13 cellular contexts compared by ENCODE assay signal in the genomic region with DNA sequence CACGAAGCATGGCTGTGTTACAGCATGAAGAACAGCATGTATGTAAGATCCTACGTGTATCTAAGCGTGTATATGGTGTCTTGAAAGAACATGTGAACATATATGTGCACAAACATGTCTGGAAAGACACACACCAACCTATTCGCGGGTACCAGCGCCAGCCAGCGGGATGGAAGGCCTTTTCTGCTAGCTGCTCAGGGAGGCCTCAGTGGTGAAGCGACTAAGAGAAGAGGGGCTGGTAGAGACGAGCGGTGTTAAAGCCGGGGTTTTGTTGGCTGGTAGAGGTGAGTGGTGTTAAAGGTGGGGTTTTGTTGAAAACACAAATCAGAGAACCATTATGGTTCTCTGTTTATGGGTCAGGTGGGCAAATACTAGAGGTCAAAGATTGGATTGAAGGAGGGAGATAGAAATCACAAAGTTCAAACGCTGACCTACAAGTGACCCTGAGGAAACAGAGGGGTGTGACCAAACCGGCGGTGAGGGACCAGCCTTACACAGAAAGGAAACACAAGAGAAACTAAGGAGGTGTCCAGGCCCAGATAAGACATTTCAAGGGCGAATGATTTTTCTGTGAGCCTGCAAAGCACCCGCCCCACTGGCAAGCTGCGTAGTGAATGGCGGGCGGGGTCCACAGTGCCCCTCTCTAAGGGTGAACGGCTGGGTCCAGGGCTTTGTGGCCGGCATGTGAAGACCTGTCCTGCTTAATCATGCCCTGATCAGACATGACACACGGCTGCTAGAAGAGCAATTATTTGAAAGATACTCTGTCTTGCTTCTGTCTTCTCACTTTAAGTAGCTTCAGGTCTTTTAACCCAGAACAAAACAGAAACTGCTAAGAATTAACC. TPM values are rescaled to one million over a fixed set of nuclear protein-coding genes. Genes with fewer than 3 reads are reported as not detected.
DNase-seq lines count a peak whose midpoint lies in the region; ATAC-seq, FAIRE-seq and TF ChIP-seq lines count a peak whose summit lies in the region.
"Had no signal": no experiment of that assay in that cellular context is flagged by ENCODE, and none has a peak within 500 bp of the region (broad histone marks: within the 10 kb centered on the region; RNA-seq: fewer than 3 reads in every experiment).

No MANE protein-coding gene starts in this region.

- no peak for TF ChIP-seq POLR2A in H54 (IDR thresholded peaks at IDR 0.05; ENCODE audit: low read depth, low read length)

- CTCF ChIA-PET in CD4-positive, alpha-beta T cell (lab: Charles Lee) = no interaction called here
- CTCF ChIA-PET in SK-N-SH (lab: Yijun Ruan, JAX) = interaction anchor here (2.3 kb wide), 1 partner anchor 68 kb away, joined by 7 read pairs; no protein-coding TSS in a partner anchor

- H3K4me1 Mint-ChIP-seq in CD4-positive, alpha-beta T cell (ENCODE audit: low read depth) = peaks cover 82% of the 10 kb centered on the region
- H3K4me1 Mint-ChIP-seq in activated T-helper 2 cell treated with anti-CD3 and anti-CD28 coated beads, Interferon-gamma antibody, Interleukin-2, Interleukin-4, amounts not matched to agents 10 μg/mL and 5 μg/mL and 100 μg/mL, durations not matched to agents 14 hours and 24 hours and 36 hours (ENCODE audit: low read depth) = peaks cover 58% of the 10 kb centered on the region

- H3K9ac ChIP-seq in SK-N-SH (no peak overlapping the region), parathyroid adenoma (no peak overlapping the region)

- no peak for FAIRE-seq in H54 (lab: Jason Lieb, UNC)
- FAIRE-seq: GM12878 had no signal

- peaks cover 19% of the 10 kb centered on the region for H3K36me3 Mint-ChIP-seq in CD4-positive, alpha-beta T cell (ENCODE audit: low read depth)
- H3K36me3 Mint-ChIP-seq in activated T-helper 2 cell treated with anti-CD3 and anti-CD28 coated beads, Interferon-gamma antibody, Interleukin-2, Interleukin-4, amounts not matched to agents 10 μg/mL and 5 μg/mL and 100 μg/mL, durations not matched to agents 14 hours and 24 hours and 36 hours (ENCODE audit: low read depth) = peaks cover 17% of the 10 kb centered on the region

- no peaks in the 10 kb centered on the region for H3K27me3 Mint-ChIP-seq in CD4-positive, alpha-beta T cell
- H3K27me3 Mint-ChIP-seq in activated T-helper 2 cell treated with anti-CD3 and anti-CD28 coated beads, Interferon-gamma antibody, Interleukin-2, Interleukin-4, amounts not matched to agents 10 μg/mL and 5 μg/mL and 100 μg/mL, durations not matched to agents 14 hours and 24 hours and 36 hours (ENCODE audit: low read depth) = peaks cover 5% of the 10 kb centered on the region

- no peak for TF ChIP-seq EP300 in SK-N-SH (IDR thresholded peaks at IDR 0.05; ENCODE audit: borderline replicate concordance in 1 of 2, low read depth in 1 of 2, low read length in 1 of 2)

- intact Hi-C loops in CD4-positive, alpha-beta T cell (cut with DNase I, micrococcal nuclease) = no loop called here
- intact Hi-C loops in activated T-helper 2 cell treated with anti-CD3 and anti-CD28 coated beads, Interferon-gamma antibody, Interleukin-2, Interleukin-4, amounts not matched to agents 10 μg/mL and 5 μg/mL and 100 μg/mL, durations not matched to agents 14 hours and 24 hours and 36 hours (cut with micrococcal nuclease) = loop anchor here (2.0 to 10.0 kb wide), 2 partner anchors 20 to 50 kb away; no protein-coding TSS in a partner anchor

- in situ Hi-C loops in GM13977 (cut with MboI; ENCODE audit: low pct_unique_long_range_greater_than_20kb, low sequenced_read_pairs, unreplicated experiment) = no loop called here

- no peaks in the 10 kb centered on the region for H3K9me2 ChIP-seq in SK-N-SH

- H3K4me1 ChIP-seq in SK-N-SH (ENCODE audit: control insufficient read depth in 1 of 2, insufficient read depth in 2 of 2, low read depth in 1 of 2, low read length in 1 of 2) (peaks cover 27 to 72% of the 10 kb centered on the region in 2 experiments), parathyroid adenoma (peaks cover 34% of the 10 kb centered on the region)

- TF ChIP-seq RAD21 in SK-N-SH (IDR thresholded peaks at IDR 0.05; ENCODE audit: low read length) = no peak

- H3K27me3 ChIP-seq in CD4-positive, alpha-beta T cell (ENCODE audit: control insufficient read depth, insufficient read depth, low read length) = no peaks in the 10 kb centered on the region
- H3K27me3 ChIP-seq in SK-N-SH (ENCODE audit: insufficient read depth) (no peaks in the 10 kb centered on the region), parathyroid adenoma (ENCODE audit: control insufficient read depth, insufficient read depth, low read length) (no peaks in the 10 kb centered on the region)

- H3F3A ChIP-seq in SK-N-SH (replicated peaks; ENCODE audit: insufficient read depth) = no peaks in the 10 kb centered on the region

- 84% methylated on average over 15 of the region's 22 CpGs for WGBS in SK-N-SH (ENCODE audit: low lambda C conversion rate)

- H3K4me3 Mint-ChIP-seq in CD4-positive, alpha-beta T cell = peak overlapping the region; percentile 35
- no peak overlapping the region for H3K4me3 Mint-ChIP-seq in activated T-helper 2 cell treated with anti-CD3 and anti-CD28 coated beads, Interferon-gamma antibody, Interleukin-2, Interleukin-4, amounts not matched to agents 10 μg/mL and 5 μg/mL and 100 μg/mL, durations not matched to agents 14 hours and 24 hours and 36 hours (ENCODE audit: low read depth)
- H3K4me3 Mint-ChIP-seq: CD14-positive monocyte had no signal

- peak overlapping the region; percentile 16; the same call in 1 of the 2 replicates for H3K4me2 ChIP-seq in SK-N-SH
- H3K4me2 ChIP-seq in parathyroid adenoma (ENCODE audit: low read length) = peak overlapping the region; percentile 50

- no peak overlapping the region for H3K27ac ChIP-seq in CD4-positive, alpha-beta T cell (ENCODE audit: low read depth, low read length)
- H3K27ac ChIP-seq in SK-N-SH (ENCODE audit: low read depth in 2 of 2, low read length in 1 of 2) (peak overlapping the region; percentile 24 to 72; a peak in 3 of 4 replicates), parathyroid adenoma (peak overlapping the region; percentile 71)
- H3K27ac ChIP-seq: lower lobe of right lung had no signal

- no peak overlapping the region; a peak in 1 of 4 replicates for H3K4me3 ChIP-seq in SK-N-SH (ENCODE audit: low read depth in 2 of 2, low read length in 1 of 2)
- H3K4me3 ChIP-seq in parathyroid adenoma (ENCODE audit: low read depth, low read length) = no peak overlapping the region
- H3K4me3 ChIP-seq: GM12878, lower lobe of right lung had no signal

- ATAC-seq in CD4-positive, alpha-beta T cell (ENCODE audit: poor library complexity) = no peak
- ATAC-seq in esophagus mucosa = peak; percentile 21
- ATAC-seq: GM12878 had no signal

- H3K36me3 ChIP-seq in SK-N-SH (replicated peaks in 1 of 2; ENCODE audit: control insufficient read depth in 1 of 2, insufficient read depth in 2 of 2, low read length in 1 of 2) = peaks cover 0 to 3% of the 10 kb centered on the region in 2 experiments
- H3K36me3 ChIP-seq in parathyroid adenoma (ENCODE audit: control insufficient read depth, insufficient read depth, low read length) = no peaks in the 10 kb centered on the region
- H3K36me3 ChIP-seq: lower lobe of right lung had no signal

- DNase-seq in CD4-positive, alpha-beta T cell = no peak
- DNase-seq in SK-N-SH (no peak), H54 (ENCODE audit: insufficient read length, low spot score) (no peak), GM13977 (ENCODE audit: low spot score) (no peak)
- no peak for DNase-seq in activated CD4-positive, CD25-positive, alpha-beta regulatory T cell (lab: John Stamatoyannopoulos, UW)
- no peak for DNase-seq in activated T-helper 2 cell treated with anti-CD3 and anti-CD28 coated beads, Interferon-gamma antibody, Interleukin-2, Interleukin-4, amounts not matched to agents 10 μg/mL and 5 μg/mL and 100 μg/mL, durations not matched to agents 14 hours and 24 hours and 36 hours (ENCODE audit: low spot score)
- DNase-seq: aorta, lower lobe of right lung, NCI-H1417 had no signal

- H3K9me3 Mint-ChIP-seq in CD4-positive, alpha-beta T cell = no peaks in the 10 kb centered on the region
- no peaks in the 10 kb centered on the region for H3K9me3 Mint-ChIP-seq in activated T-helper 2 cell treated with anti-CD3 and anti-CD28 coated beads, Interferon-gamma antibody, Interleukin-2, Interleukin-4, amounts not matched to agents 10 μg/mL and 5 μg/mL and 100 μg/mL, durations not matched to agents 14 hours and 24 hours and 36 hours

- TF ChIP-seq CTCF in CD4-positive, alpha-beta T cell (IDR thresholded peaks at IDR 0.05) = no peak
- TF ChIP-seq CTCF in SK-N-SH (IDR thresholded peaks at IDR 0.05) = no peak
- no peak for TF ChIP-seq CTCF in parathyroid adenoma (IDR thresholded peaks at IDR 0.05)
- no peak for TF ChIP-seq CTCF in GM13977 (IDR thresholded peaks at IDR 0.05; ENCODE audit: extremely low read depth, insufficient read depth, missing control alignments)

- peaks cover 96% of the 10 kb centered on the region for H3K79me2 ChIP-seq in SK-N-SH (ENCODE audit: insufficient read depth)
- H3K79me2 ChIP-seq in parathyroid adenoma = peaks cover 40% of the 10 kb centered on the region

- H3K9me3 ChIP-seq in CD4-positive, alpha-beta T cell (ENCODE audit: control insufficient read depth, low read length) = no peaks in the 10 kb centered on the region
- H3K9me3 ChIP-seq in SK-N-SH (no peaks in the 10 kb centered on the region), parathyroid adenoma (ENCODE audit: control insufficient read depth, low read length) (no peaks in the 10 kb centered on the region)
- H3K9me3 ChIP-seq: lower lobe of right lung had no signal

- H2AFZ ChIP-seq in SK-N-SH (ENCODE audit: low read depth) (no peak overlapping the region), parathyroid adenoma (no peak overlapping the region)

- POLR2A ChIA-PET in CD4-positive, alpha-beta T cell (lab: Charles Lee) = no interaction called here
- POLR2A ChIA-PET in SK-N-SH (lab: Yijun Ruan, JAX) = no interaction called here

- H3K27ac Mint-ChIP-seq in CD4-positive, alpha-beta T cell = peak overlapping the region; percentile 52
- no peak overlapping the region for H3K27ac Mint-ChIP-seq in activated T-helper 2 cell treated with anti-CD3 and anti-CD28 coated beads, Interferon-gamma antibody, Interleukin-2, Interleukin-4, amounts not matched to agents 10 μg/mL and 5 μg/mL and 100 μg/mL, durations not matched to agents 14 hours and 24 hours and 36 hours

- peaks cover 93% of the 10 kb centered on the region for H4K20me1 ChIP-seq in SK-N-SH (ENCODE audit: insufficient read depth)

TF ChIP-seq in SK-N-SH, 30 proteins besides CTCF, POLR2A, EP300 and RAD21 (continues in another document):
- TF ChIP-seq MAX (IDR thresholded peaks at IDR 0.05; ENCODE audit: low read depth) = no peak
- no peak for TF ChIP-seq SMC3 (IDR thresholded peaks at IDR 0.05; ENCODE audit: low read depth, low read length)
- no peak for TF ChIP-seq FOXJ3 (CRISPR knock-in tag; IDR thresholded peaks at IDR 0.05)

RNA-seq across cellular contexts. Expression of gene ZCCHC14, which starts 8.1 kb away (rescaled TPM):
- total RNA-seq in CD4-positive, alpha-beta T cell = 10 to 100 TPM; 16.4 to 18.3 TPM
- 5.6 and 5.7 TPM in 2 replicates for polyA plus RNA-seq in SK-N-SH (2012; rRNA removed)
- 5.4 and 5.9 TPM in 2 replicates for polyA plus RNA-seq in SK-N-SH (2012; cell fraction: cytosol; rRNA removed)
- polyA plus RNA-seq in SK-N-SH (2012; cell fraction: nucleus; rRNA removed) = 22.8 and 27.5 TPM in 2 replicates
- 11.4 TPM for total RNA-seq in esophagus mucosa
- 7.4 and 8.0 TPM in 2 replicates for total RNA-seq in activated T-helper 2 cell treated with anti-CD3 and anti-CD28 coated beads, Interferon-gamma antibody, Interleukin-2, Interleukin-4, amounts not matched to agents 10 μg/mL and 5 μg/mL and 100 μg/mL, durations not matched to agents 14 hours and 24 hours and 36 hours
